ENCODE assay signal across 8 cellular contexts in genomic region chr9:131393622-131394463, GRCh38. TPM values are rescaled to one million over a fixed set of nuclear protein-coding genes. Genes with fewer than 3 reads are reported as not detected.
DNase-seq lines count a peak whose midpoint lies in the region; FAIRE-seq and TF ChIP-seq lines count a peak whose summit lies in the region.

TSS of gene PRRC2B (plus strand) at chr9:131394086. CDS start at chr9:131430145, 36,059 bp downstream.

- peaks cover 41% of the 10 kb centered on the region for H4K20me1 ChIP-seq in astrocyte (ENCODE audit: insufficient read depth, low read length)

- no peaks in the 10 kb centered on the region for H3K9me3 Mint-ChIP-seq in astrocyte (ENCODE audit: unreplicated experiment)

- peak in 1 of 2 donors; percentile 66 for TF ChIP-seq POLR2A in vagina (IDR thresholded peaks at IDR 0.05)

- H3K27me3 ChIP-seq in HAP-1 (ENCODE audit: low read depth) (no peaks in the 10 kb centered on the region), astrocyte (ENCODE audit: insufficient read depth, low read length) (no peaks in the 10 kb centered on the region), vagina (no peaks in the 10 kb centered on the region)

- peak within 1 kb of the TSS; percentile 97 for H3K27ac Mint-ChIP-seq in astrocyte (ENCODE audit: unreplicated experiment)

- no peaks in the 10 kb centered on the region for H3K27me3 Mint-ChIP-seq in astrocyte (ENCODE audit: low read depth, unreplicated experiment)

- H3K9me3 ChIP-seq in HAP-1 = no peaks in the 10 kb centered on the region
- no peaks in the 10 kb centered on the region for H3K9me3 ChIP-seq in astrocyte (ENCODE audit: insufficient read depth, low read depth, low read length)
- no peaks in the 10 kb centered on the region for H3K9me3 ChIP-seq in vagina

- no peaks in the 10 kb centered on the region for H3K36me3 Mint-ChIP-seq in astrocyte (ENCODE audit: low read depth, unreplicated experiment)

- H3K4me2 ChIP-seq in astrocyte (ENCODE audit: low read length) = peak within 1 kb of the TSS; percentile 100

- H3K4me1 ChIP-seq in HAP-1 (peaks cover 37% of the 10 kb centered on the region), astrocyte (ENCODE audit: insufficient read depth, low read length) (peaks cover 42% of the 10 kb centered on the region), vagina (peaks cover 49% of the 10 kb centered on the region)

- peaks cover 18% of the 10 kb centered on the region for H3K4me1 Mint-ChIP-seq in astrocyte (ENCODE audit: low read depth, unreplicated experiment)

- in situ Hi-C loops in HAP-1 (cut with MboI; ENCODE audit: low sequenced_read_pairs) = no loop called here

- H3K9ac ChIP-seq in astrocyte (ENCODE audit: low read length) = peak within 1 kb of the TSS; percentile 96

- H3K27ac ChIP-seq in astrocyte (ENCODE audit: low read depth, low read length) (peak within 1 kb of the TSS; percentile 86), vagina (peak within 1 kb of the TSS; percentile 97)

- peaks cover 16% of the 10 kb centered on the region for H3K36me3 ChIP-seq in HAP-1 (replicated peaks)
- H3K36me3 ChIP-seq in astrocyte (ENCODE audit: insufficient read depth, low read length) = no peaks in the 10 kb centered on the region
- H3K36me3 ChIP-seq in vagina = no peaks in the 10 kb centered on the region

- H3K4me3 Mint-ChIP-seq in astrocyte (ENCODE audit: unreplicated experiment) = peak within 1 kb of the TSS; percentile 99

- H2AFZ ChIP-seq in astrocyte (ENCODE audit: low read depth, low read length) = peak within 1 kb of the TSS; percentile 60

- FAIRE-seq in astrocyte (lab: Jason Lieb, UNC) = no peak

- H3K4me3 ChIP-seq in HAP-1 (peak within 1 kb of the TSS; percentile 54), astrocyte (ENCODE audit: insufficient read depth, low read depth, low read length) (peak within 1 kb of the TSS; percentile 88), vagina (peak within 1 kb of the TSS; percentile 68 to 83)

- DNase-seq in GDM1 (lab: John Stamatoyannopoulos, UW) = peak; percentile 81
- peak; percentile 89 to 98 for DNase-seq in HAP-1 (ENCODE audit: low spot score in 2 of 2)
- DNase-seq in NCI-H1092 treated with DMSO at 0.1 percent for 48 hours (lab: John Stamatoyannopoulos, UW) = peak; percentile 85
- DNase-seq in T-helper 9 cell = peak; percentile 82
- DNase-seq in astrocyte (ENCODE audit: low read depth) = no peak
- DNase-seq in hepatic stellate cell (ENCODE audit: low spot score) = peak; percentile 94
- DNase-seq in renal cortical epithelial cell (ENCODE audit: low read depth) = no peak
- no peak for DNase-seq in vagina (ENCODE audit: extremely low spot score in 2 of 2)

- TF ChIP-seq CTCF in astrocyte (IDR thresholded peaks at IDR 0.05; ENCODE audit: insufficient read depth, low read depth, low read length) = no peak
- peak in 1 of 3 experiments; percentile 39 for TF ChIP-seq CTCF in vagina (IDR thresholded peaks at IDR 0.05)

- H3K79me2 ChIP-seq in astrocyte (ENCODE audit: insufficient read depth, low read length) = peaks cover 45% of the 10 kb centered on the region

- intact Hi-C loops in vagina (cut with DNase I) = no loop called here

RNA-seq across cellular contexts. Expression of gene PRRC2B, which starts in this region (rescaled TPM):
- total RNA-seq in astrocyte (260 and 292 TPM in 2 replicates), renal cortical epithelial cell (30.2 and 172 TPM in 2 replicates), vagina (116 TPM)

Comparison
In these comparisons a context has a peak if more than half of its experiments do, and no peak if none do; other contexts are left out.
1. DNase-seq: peak in GDM1 (single experiment), HAP-1 (2 of 2), NCI-H1092 treated with DMSO at 0.1 percent for 48 hours (single experiment), T-helper 9 cell (single experiment) and hepatic stellate cell (single experiment); none in astrocyte (single experiment), renal cortical epithelial cell (single experiment) and vagina (0 of 2).
2. Peak in every context shown above with its lines, with median percentiles within 50 percentile points of each other: H3K4me3 ChIP-seq.